8 cellular contexts compared by ENCODE assay signal in the genomic region with DNA sequence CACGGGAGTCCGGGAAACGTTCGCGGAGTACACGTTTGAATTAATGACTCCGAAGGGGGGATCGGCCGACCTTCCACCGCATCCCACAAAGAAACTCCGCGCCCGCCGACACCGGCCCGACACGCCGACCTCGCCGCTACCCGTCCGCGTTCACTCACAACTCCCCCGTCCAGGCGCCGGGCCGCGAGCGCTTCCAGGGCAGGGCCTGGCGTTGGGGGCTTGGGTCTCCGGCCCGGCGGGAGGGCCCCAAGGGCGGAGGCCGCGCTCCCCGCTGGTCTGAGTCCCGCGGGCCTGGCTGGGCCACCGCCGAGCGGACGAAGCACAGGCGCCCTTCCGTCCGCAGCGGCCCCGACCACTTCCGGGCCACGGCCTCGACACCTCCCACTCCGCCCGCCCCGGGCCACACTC. TPM values are rescaled to one million over a fixed set of nuclear protein-coding genes. Genes with fewer than 3 reads are reported as not detected.
A peak's percentile ranks its signal among the peaks of the same experiment; 100 is the strongest.
DNase-seq lines count a peak whose midpoint lies in the region; ATAC-seq, FAIRE-seq and TF ChIP-seq lines count a peak whose summit lies in the region.
"Not testable (repeated sequence)": the region's sequence is repeated elsewhere in the genome, so short reads cannot be mapped to it uniquely, and the experiment has no call there.

No MANE protein-coding gene starts in this region.

- BruUV-seq in endothelial cell of umbilical vein (replicated peaks; lab: Mats Ljungman, UMichigan), result not testable (repeated sequence)

- POLR2A ChIA-PET in CD8-positive, alpha-beta memory T cell (lab: Charles Lee); endothelial cell of umbilical vein (lab: Charles Lee): not testable (repeated sequence)
- POLR2A ChIA-PET in activated CD8-positive, alpha-beta T cell treated with anti-CD3 and anti-CD28 coated beads, Interleukin-2, amount 10 ng/mL, durations not matched to agents 7 days and 5 days (lab: Charles Lee), result interaction anchor here (1.2 kb wide), 1 partner anchor 11 kb away, joined by 3 read pairs; no protein-coding TSS in a partner anchor

- peaks cover 10% of the 10 kb centered on the region for H4K20me1 ChIP-seq in endothelial cell of umbilical vein (replicated peaks; ENCODE audit: control insufficient read depth, extremely low read depth, insufficient read depth, low read length)

- not testable (repeated sequence) for H3K27me3 ChIP-seq in CD8-positive, alpha-beta memory T cell (ENCODE audit: insufficient read depth, low read length, poor library complexity, severe bottlenecking); endothelial cell of umbilical vein (ENCODE audit: control insufficient read depth in 2 of 2, insufficient read depth in 2 of 2, low read length in 2 of 2); lower lobe of right lung (ENCODE audit: low read depth)

- not testable (repeated sequence) for H3K9me1 ChIP-seq in endothelial cell of umbilical vein (replicated peaks; ENCODE audit: control insufficient read depth, extremely low read depth, insufficient read depth, low read length)

- intact Hi-C loops in endothelial cell of umbilical vein (cut with micrococcal nuclease); lower lobe of right lung (cut with DNase I): not testable (repeated sequence)

- H3K4me3 Mint-ChIP-seq in CD8-positive, alpha-beta memory T cell, result peak overlapping the region; percentile 95 to 98 (median 97)
- H3K4me3 Mint-ChIP-seq in activated CD8-positive, alpha-beta T cell treated with anti-CD3 and anti-CD28 coated beads, Interleukin-2, amount 10 ng/mL, durations not matched to agents 7 days and 5 days, result peak overlapping the region; percentile 93
- H3K4me3 Mint-ChIP-seq in stimulated activated memory B cell treated with anti-CD40 and anti-IgM and Interleukin-4, amounts not matched to agents 10 μg/mL and 1 μg/mL and 100 μg/mL, for 72 hours, result peak overlapping the region; percentile 90

- H3K9me3 Mint-ChIP-seq in CD8-positive, alpha-beta memory T cell; activated CD8-positive, alpha-beta T cell treated with anti-CD3 and anti-CD28 coated beads, Interleukin-2, amount 10 ng/mL, durations not matched to agents 7 days and 5 days (ENCODE audit: insufficient read depth); stimulated activated memory B cell treated with anti-CD40 and anti-IgM and Interleukin-4, amounts not matched to agents 10 μg/mL and 1 μg/mL and 100 μg/mL, for 72 hours: not testable (repeated sequence)

- peak; percentile 31 for FAIRE-seq in endothelial cell of umbilical vein (lab: Jason Lieb, UNC)

- TF ChIP-seq CTCF in endothelial cell of umbilical vein (IDR thresholded peaks at IDR 0.05; ENCODE audit: extremely low read depth in 1 of 2, insufficient read depth in 1 of 2, low read depth in 1 of 2, low read length in 2 of 2); lower lobe of right lung (IDR thresholded peaks at IDR 0.05): not testable (repeated sequence)

- dilution Hi-C loops in endothelial cell of umbilical vein (cut with MboI; ENCODE audit: extremely low pct_ligation_motif_present, low sequenced_read_pairs), result not testable (repeated sequence)

- peak overlapping the region; percentile 88 for H3K4me3 ChIP-seq in CD8-positive, alpha-beta memory T cell (ENCODE audit: low read length)
- H3K4me3 ChIP-seq in endothelial cell of umbilical vein (replicated peaks in 1 of 3; ENCODE audit: insufficient read depth in 1 of 3, low read depth in 1 of 3, low read length in 3 of 3) (peak overlapping the region; percentile 16 to 73 (median 44)), lower lobe of right lung (peak overlapping the region; percentile 99)

- TF ChIP-seq POLR2A in endothelial cell of umbilical vein (IDR thresholded peaks at IDR 0.05; ENCODE audit: low read depth, low read length), result not testable (repeated sequence)

- peaks cover 0 to 46% (median 3%) of the 10 kb centered on the region in 3 donors for H3K36me3 Mint-ChIP-seq in CD8-positive, alpha-beta memory T cell
- peaks cover 41% of the 10 kb centered on the region for H3K36me3 Mint-ChIP-seq in activated CD8-positive, alpha-beta T cell treated with anti-CD3 and anti-CD28 coated beads, Interleukin-2, amount 10 ng/mL, durations not matched to agents 7 days and 5 days (ENCODE audit: low read depth)
- H3K36me3 Mint-ChIP-seq in stimulated activated memory B cell treated with anti-CD40 and anti-IgM and Interleukin-4, amounts not matched to agents 10 μg/mL and 1 μg/mL and 100 μg/mL, for 72 hours, result not testable (repeated sequence)

- H3K4me1 ChIP-seq in CD8-positive, alpha-beta memory T cell (ENCODE audit: insufficient read depth, low read length), result peaks cover 28% of the 10 kb centered on the region
- H3K4me1 ChIP-seq in endothelial cell of umbilical vein (ENCODE audit: control insufficient read depth, extremely low read depth, insufficient read depth, low read length), result not testable (repeated sequence)
- H3K4me1 ChIP-seq in lower lobe of right lung, result peaks cover 36% of the 10 kb centered on the region

- H3K79me2 ChIP-seq in endothelial cell of umbilical vein (ENCODE audit: control insufficient read depth, insufficient read depth, low read length), result peaks cover 52% of the 10 kb centered on the region

- peak overlapping the region; percentile 97 to 99 (median 98) for H3K27ac Mint-ChIP-seq in CD8-positive, alpha-beta memory T cell
- H3K27ac Mint-ChIP-seq in activated CD8-positive, alpha-beta T cell treated with anti-CD3 and anti-CD28 coated beads, Interleukin-2, amount 10 ng/mL, durations not matched to agents 7 days and 5 days, result peak overlapping the region; percentile 98
- peak overlapping the region; percentile 100 for H3K27ac Mint-ChIP-seq in stimulated activated memory B cell treated with anti-CD40 and anti-IgM and Interleukin-4, amounts not matched to agents 10 μg/mL and 1 μg/mL and 100 μg/mL, for 72 hours

- peaks cover 33 to 46% (median 35%) of the 10 kb centered on the region in 3 donors for H3K4me1 Mint-ChIP-seq in CD8-positive, alpha-beta memory T cell
- H3K4me1 Mint-ChIP-seq in activated CD8-positive, alpha-beta T cell treated with anti-CD3 and anti-CD28 coated beads, Interleukin-2, amount 10 ng/mL, durations not matched to agents 7 days and 5 days (ENCODE audit: low read depth), result peaks cover 47% of the 10 kb centered on the region
- H3K4me1 Mint-ChIP-seq in stimulated activated memory B cell treated with anti-CD40 and anti-IgM and Interleukin-4, amounts not matched to agents 10 μg/mL and 1 μg/mL and 100 μg/mL, for 72 hours, result peaks cover 61% of the 10 kb centered on the region

- CTCF ChIA-PET in CD8-positive, alpha-beta memory T cell (lab: Charles Lee); activated CD8-positive, alpha-beta T cell treated with anti-CD3 and anti-CD28 coated beads, Interleukin-2, amount 10 ng/mL, durations not matched to agents 7 days and 5 days (lab: Charles Lee); endothelial cell of umbilical vein (lab: Charles Lee): not testable (repeated sequence)

- DNase-seq in CD8-positive, alpha-beta memory T cell; activated CD8-positive, alpha-beta T cell treated with anti-CD3 and anti-CD28 coated beads, Interleukin-2, amount 10 ng/mL, durations not matched to agents 7 days and 5 days; endothelial cell of umbilical vein (ENCODE audit: low read depth, low spot score); lower lobe of right lung: not testable (repeated sequence)
- DNase-seq in NCI-H345 (lab: John Stamatoyannopoulos, UW), result peak; percentile 68

- not testable (repeated sequence) for H3K9me3 ChIP-seq in CD8-positive, alpha-beta memory T cell (ENCODE audit: low read length); endothelial cell of umbilical vein (replicated peaks; ENCODE audit: control insufficient read depth, insufficient read depth, low read length); lower lobe of right lung

- H3K4me2 ChIP-seq in endothelial cell of umbilical vein (ENCODE audit: insufficient read depth, low read length), result peak overlapping the region; percentile 85

- H3K27ac ChIP-seq in CD8-positive, alpha-beta memory T cell (ENCODE audit: low read depth, low read length), result peak overlapping the region; percentile 88
- peak overlapping the region; percentile 78 for H3K27ac ChIP-seq in endothelial cell of umbilical vein (ENCODE audit: insufficient read depth, low read depth, low read length)
- peak overlapping the region; percentile 98 for H3K27ac ChIP-seq in lower lobe of right lung

- ATAC-seq in GM19467 (IDR thresholded peaks at IDR 0.05; ENCODE audit: unreplicated experiment) (peak; percentile 65), HG03045 (IDR thresholded peaks at IDR 0.05; ENCODE audit: unreplicated experiment) (peak; percentile 63), lower lobe of right lung (peak; percentile 78 to 86)
- ATAC-seq in activated CD8-positive, alpha-beta T cell treated with anti-CD3 and anti-CD28 coated beads, Interleukin-2, amount 10 ng/mL, durations not matched to agents 7 days and 5 days, result peak; percentile 62
- ATAC-seq in stimulated activated memory B cell treated with anti-CD40 and anti-IgM and Interleukin-4, amounts not matched to agents 10 μg/mL and 1 μg/mL and 100 μg/mL, for 72 hours, result peak; percentile 83

- peak overlapping the region; percentile 90 for H3K9ac ChIP-seq in endothelial cell of umbilical vein (replicated peaks; ENCODE audit: extremely low read depth, insufficient read depth, low read length)

- peak overlapping the region; percentile 98 for H2AFZ ChIP-seq in endothelial cell of umbilical vein (ENCODE audit: low read depth, low read length)

- H3K27me3 Mint-ChIP-seq in CD8-positive, alpha-beta memory T cell; activated CD8-positive, alpha-beta T cell treated with anti-CD3 and anti-CD28 coated beads, Interleukin-2, amount 10 ng/mL, durations not matched to agents 7 days and 5 days (ENCODE audit: low read depth); stimulated activated memory B cell treated with anti-CD40 and anti-IgM and Interleukin-4, amounts not matched to agents 10 μg/mL and 1 μg/mL and 100 μg/mL, for 72 hours: not testable (repeated sequence)

- H3K36me3 ChIP-seq in CD8-positive, alpha-beta memory T cell (ENCODE audit: insufficient read depth, low read length), result peaks cover 18% of the 10 kb centered on the region
- H3K36me3 ChIP-seq in endothelial cell of umbilical vein (ENCODE audit: control insufficient read depth in 2 of 2, extremely low read depth in 1 of 2, insufficient read depth in 2 of 2, low read length in 2 of 2), result peaks cover 7 to 13% of the 10 kb centered on the region in 2 experiments
- H3K36me3 ChIP-seq in lower lobe of right lung, result peaks cover 25% of the 10 kb centered on the region

RNA-seq across cellular contexts. Expression of gene RNPS1, which starts 0.4 kb away (rescaled TPM):
- 100 to 1,000 TPM; 367 to 382 TPM for total RNA-seq in CD8-positive, alpha-beta memory T cell
- 312 TPM for polyA plus RNA-seq in CD8-positive, alpha-beta memory T cell
- 100 to 1,000 TPM; 260 to 268 TPM for total RNA-seq in activated CD8-positive, alpha-beta T cell treated with anti-CD3 and anti-CD28 coated beads, Interleukin-2, amount 10 ng/mL, durations not matched to agents 7 days and 5 days
- total RNA-seq in endothelial cell of umbilical vein (204 and 209 TPM in 2 replicates), lower lobe of right lung (98.6 TPM)
- 206 and 255 TPM in 2 replicates for polyA plus RNA-seq in endothelial cell of umbilical vein
- polyA plus RNA-seq in endothelial cell of umbilical vein (2011; cell fraction: cytosol; rRNA removed), result 242 and 260 TPM in 2 replicates
- polyA plus RNA-seq in endothelial cell of umbilical vein (2011; cell fraction: nucleus; rRNA removed), result 252 and 273 TPM in 2 replicates
- polyA plus RNA-seq in endothelial cell of umbilical vein (2012), result 175 and 190 TPM in 2 replicates
- 97.3 and 110 TPM in 2 replicates for polyA minus RNA-seq in endothelial cell of umbilical vein
- 118 TPM for polyA minus RNA-seq in endothelial cell of umbilical vein (2011; cell fraction: cytosol; rRNA and poly(A)+ RNA removed)
- 81.2 and 87.4 TPM in 2 replicates for polyA minus RNA-seq in endothelial cell of umbilical vein (2011; cell fraction: nucleus; rRNA and poly(A)+ RNA removed)

RNA-seq across cellular contexts. Expression of gene ECI1, which starts 16.1 kb away (rescaled TPM):
- total RNA-seq in CD8-positive, alpha-beta memory T cell, result 10 to 100 TPM; 30.3 to 33.1 TPM
- 45.9 TPM for polyA plus RNA-seq in CD8-positive, alpha-beta memory T cell
- total RNA-seq in activated CD8-positive, alpha-beta T cell treated with anti-CD3 and anti-CD28 coated beads, Interleukin-2, amount 10 ng/mL, durations not matched to agents 7 days and 5 days, result 10 to 100 TPM; 36.0 to 41.1 TPM
- total RNA-seq in endothelial cell of umbilical vein (43.6 and 45.8 TPM in 2 replicates), lower lobe of right lung (50.4 TPM)
- 48.3 and 57.3 TPM in 2 replicates for polyA plus RNA-seq in endothelial cell of umbilical vein
- 30.6 and 39.4 TPM in 2 replicates for polyA plus RNA-seq in endothelial cell of umbilical vein (2011; cell fraction: cytosol; rRNA removed)
- polyA plus RNA-seq in endothelial cell of umbilical vein (2011; cell fraction: nucleus; rRNA removed), result 27.5 and 27.6 TPM in 2 replicates
- polyA plus RNA-seq in endothelial cell of umbilical vein (2012), result 24.3 and 34.1 TPM in 2 replicates
- 13.3 and 14.0 TPM in 2 replicates for polyA minus RNA-seq in endothelial cell of umbilical vein
- 62.2 TPM for polyA minus RNA-seq in endothelial cell of umbilical vein (2011; cell fraction: cytosol; rRNA and poly(A)+ RNA removed)
- polyA minus RNA-seq in endothelial cell of umbilical vein (2011; cell fraction: nucleus; rRNA and poly(A)+ RNA removed), result 11.8 TPM in 2 replicates

RNA-seq across cellular contexts. Expression of gene DNASE1L2, which starts 31.3 kb away (rescaled TPM):
- 1 to 10 TPM; 1.4 to 1.5 TPM for total RNA-seq in CD8-positive, alpha-beta memory T cell
- not detected for polyA plus RNA-seq in CD8-positive, alpha-beta memory T cell
- 1 to 10 TPM; 3.3 to 4.1 TPM for total RNA-seq in activated CD8-positive, alpha-beta T cell treated with anti-CD3 and anti-CD28 coated beads, Interleukin-2, amount 10 ng/mL, durations not matched to agents 7 days and 5 days
- 1.0 and 1.2 TPM in 2 replicates for total RNA-seq in endothelial cell of umbilical vein
- 0.57 and 1.3 TPM in 2 replicates for polyA plus RNA-seq in endothelial cell of umbilical vein
- 0.17 and 0.34 TPM in 2 replicates for polyA plus RNA-seq in endothelial cell of umbilical vein (2011; cell fraction: cytosol; rRNA removed)
- polyA plus RNA-seq in endothelial cell of umbilical vein (2011; cell fraction: nucleus; rRNA removed), result 1.9 and 2.3 TPM in 2 replicates
- polyA plus RNA-seq in endothelial cell of umbilical vein (2012), result 0.13 and 0.37 TPM in 2 replicates
- polyA minus RNA-seq in endothelial cell of umbilical vein, result 0.34 and 1.1 TPM in 2 replicates
- polyA minus RNA-seq in endothelial cell of umbilical vein (2011; cell fraction: cytosol; rRNA and poly(A)+ RNA removed), result not detected
- 0.43 and 0.82 TPM in 2 replicates for polyA minus RNA-seq in endothelial cell of umbilical vein (2011; cell fraction: nucleus; rRNA and poly(A)+ RNA removed)
- 2.0 TPM for total RNA-seq in lower lobe of right lung

RNA-seq across cellular contexts. Expression of gene E4F1, which starts 44.1 kb away (rescaled TPM):
- total RNA-seq in CD8-positive, alpha-beta memory T cell, result 10 to 100 TPM; 28.9 to 29.8 TPM
- polyA plus RNA-seq in CD8-positive, alpha-beta memory T cell, result 16.5 TPM
- total RNA-seq in activated CD8-positive, alpha-beta T cell treated with anti-CD3 and anti-CD28 coated beads, Interleukin-2, amount 10 ng/mL, durations not matched to agents 7 days and 5 days, result 10 to 100 TPM; 33.8 to 34.3 TPM
- 31.9 and 32.7 TPM in 2 replicates for total RNA-seq in endothelial cell of umbilical vein
- polyA plus RNA-seq in endothelial cell of umbilical vein, result 28.6 and 40.8 TPM in 2 replicates
- 15.3 and 21.3 TPM in 2 replicates for polyA plus RNA-seq in endothelial cell of umbilical vein (2011; cell fraction: cytosol; rRNA removed)
- 113 and 122 TPM in 2 replicates for polyA plus RNA-seq in endothelial cell of umbilical vein (2011; cell fraction: nucleus; rRNA removed)
- polyA plus RNA-seq in endothelial cell of umbilical vein (2012), result 13.4 and 18.2 TPM in 2 replicates
- polyA minus RNA-seq in endothelial cell of umbilical vein, result 13.7 and 16.1 TPM in 2 replicates
- 15.4 TPM for polyA minus RNA-seq in endothelial cell of umbilical vein (2011; cell fraction: cytosol; rRNA and poly(A)+ RNA removed)
- polyA minus RNA-seq in endothelial cell of umbilical vein (2011; cell fraction: nucleus; rRNA and poly(A)+ RNA removed), result 17.1 and 38.4 TPM in 2 replicates
- total RNA-seq in lower lobe of right lung, result 21.0 TPM

RNA-seq across cellular contexts. Expression of gene PGP, which starts 52.9 kb away (rescaled TPM):
- total RNA-seq in CD8-positive, alpha-beta memory T cell, result 10 to 100 TPM; 27.3 to 30.9 TPM
- polyA plus RNA-seq in CD8-positive, alpha-beta memory T cell, result 14.7 TPM
- total RNA-seq in activated CD8-positive, alpha-beta T cell treated with anti-CD3 and anti-CD28 coated beads, Interleukin-2, amount 10 ng/mL, durations not matched to agents 7 days and 5 days, result 10 to 100 TPM; 28.5 to 29.0 TPM
- total RNA-seq in endothelial cell of umbilical vein, result 29.6 and 32.0 TPM in 2 replicates
- polyA plus RNA-seq in endothelial cell of umbilical vein, result 28.5 and 40.0 TPM in 2 replicates
- polyA plus RNA-seq in endothelial cell of umbilical vein (2011; cell fraction: cytosol; rRNA removed), result 14.1 and 17.3 TPM in 2 replicates
- 32.2 and 39.9 TPM in 2 replicates for polyA plus RNA-seq in endothelial cell of umbilical vein (2011; cell fraction: nucleus; rRNA removed)
- 18.9 and 19.2 TPM in 2 replicates for polyA plus RNA-seq in endothelial cell of umbilical vein (2012)
- polyA minus RNA-seq in endothelial cell of umbilical vein, result 7.7 and 8.7 TPM in 2 replicates
- 25.3 TPM for polyA minus RNA-seq in endothelial cell of umbilical vein (2011; cell fraction: cytosol; rRNA and poly(A)+ RNA removed)
- polyA minus RNA-seq in endothelial cell of umbilical vein (2011; cell fraction: nucleus; rRNA and poly(A)+ RNA removed), result 8.5 and 13.8 TPM in 2 replicates
- total RNA-seq in lower lobe of right lung, result 13.3 TPM

Comparison
In these comparisons a context has a peak if more than half of its experiments do, and no peak if none do; other contexts are left out.
1. H3K4me3 ChIP-seq: peak in every context shown above with its lines; median percentile 99 in lower lobe of right lung; 88 in CD8-positive, alpha-beta memory T cell; 44 in endothelial cell of umbilical vein.